Comparison of ENCODE assay signal across 10 cellular contexts in genomic region chr5:59745422-59745863, GRCh38.
A peak's percentile ranks its signal among the peaks of the same experiment; 100 is the strongest.
DNase-seq lines count a peak whose midpoint lies in the region; ATAC-seq and TF ChIP-seq lines count a peak whose summit lies in the region.
"Had no signal": no experiment of that assay in that cellular context is flagged by ENCODE, and none has a peak within 500 bp of the region (broad histone marks: within the 10 kb centered on the region; RNA-seq: fewer than 3 reads in every experiment).

No MANE protein-coding gene starts in this region.

- H4K20me1 ChIP-seq in hepatocyte (ENCODE audit: insufficient read depth, poor library complexity, severe bottlenecking) (no peaks in the 10 kb centered on the region), smooth muscle cell (ENCODE audit: low read depth) (no peaks in the 10 kb centered on the region)

- TF ChIP-seq CTCF in VCaP (conservative IDR thresholded peaks at IDR 0.05): no peak
- no peak for TF ChIP-seq CTCF in hepatocyte (IDR thresholded peaks at IDR 0.05; ENCODE audit: poor library complexity)
- no peak for TF ChIP-seq CTCF in smooth muscle cell (IDR thresholded peaks at IDR 0.05; ENCODE audit: borderline replicate concordance, insufficient read depth, poor library complexity, severe bottlenecking)

- H3K9me2 ChIP-seq in hepatocyte (replicated peaks; ENCODE audit: insufficient read depth): no peaks in the 10 kb centered on the region

- DNase-seq in HT1080 (ENCODE audit: low read depth) (peak; percentile 64), hepatocyte (ENCODE audit: low spot score) (peak; percentile 61), smooth muscle cell (lab: John Stamatoyannopoulos, UW; ENCODE audit: unreplicated experiment) (no peak)
- DNase-seq in activated CD4-positive, alpha-beta memory T cell treated with anti-CD3 and anti-CD28 coated beads, Interleukin-2, amount 10 ng/mL, durations not matched to agents 7 days and 5 days: no peak
- DNase-seq in effector CD8-positive, alpha-beta T cell (lab: John Stamatoyannopoulos, UW): no peak
- DNase-seq: activated naive CD4-positive, alpha-beta T cell treated with anti-CD3 and anti-CD28 coated beads, Interleukin-2, amount 10 ng/mL, durations not matched to agents 7 days and 5 days had no signal

- H3K4me1 Mint-ChIP-seq in activated CD4-positive, alpha-beta memory T cell treated with anti-CD3 and anti-CD28 coated beads, Interleukin-2, amount 10 ng/mL, durations not matched to agents 7 days and 5 days: no peaks in the 10 kb centered on the region
- H3K4me1 Mint-ChIP-seq: activated naive CD4-positive, alpha-beta T cell treated with anti-CD3 and anti-CD28 coated beads, Interleukin-2, amount 10 ng/mL, durations not matched to agents 7 days and 5 days had no signal

- H3F3A ChIP-seq in smooth muscle cell (ENCODE audit: low read depth): peaks cover 28% of the 10 kb centered on the region

- H3K27ac ChIP-seq in VCaP (peak overlapping the region; percentile 64), hepatocyte (peak overlapping the region; percentile 83), smooth muscle cell (ENCODE audit: low read depth) (peak overlapping the region; percentile 100)

- no peak overlapping the region for H3K27ac Mint-ChIP-seq in activated CD4-positive, alpha-beta memory T cell treated with anti-CD3 and anti-CD28 coated beads, Interleukin-2, amount 10 ng/mL, durations not matched to agents 7 days and 5 days
- H3K27ac Mint-ChIP-seq: activated naive CD4-positive, alpha-beta T cell treated with anti-CD3 and anti-CD28 coated beads, Interleukin-2, amount 10 ng/mL, durations not matched to agents 7 days and 5 days; T-helper 1 cell treated with Interleukin-12 subunit alpha and Interleukin-12 subunit beta and Interleukin-4 antibody, amounts not matched to agents 30 μg/mL and 1 μg/mL, for 36 hours had no signal

- no peaks in the 10 kb centered on the region for H3K27me3 ChIP-seq in hepatocyte
- no peaks in the 10 kb centered on the region for H3K27me3 ChIP-seq in smooth muscle cell (ENCODE audit: low read depth)

- H3K36me3 ChIP-seq in hepatocyte (replicated peaks; ENCODE audit: insufficient read depth, low read depth) (no peaks in the 10 kb centered on the region), smooth muscle cell (ENCODE audit: low read depth) (no peaks in the 10 kb centered on the region)

- H3K9me3 ChIP-seq in hepatocyte (ENCODE audit: low read depth) (no peaks in the 10 kb centered on the region), smooth muscle cell (replicated peaks; ENCODE audit: low read depth) (no peaks in the 10 kb centered on the region)

- no peak for ATAC-seq in GM21619 (IDR thresholded peaks at IDR 0.05; ENCODE audit: unreplicated experiment)
- no peak for ATAC-seq in HG03442 (IDR thresholded peaks at IDR 0.05; ENCODE audit: unreplicated experiment)

- peaks cover 4% of the 10 kb centered on the region for H3K27me3 Mint-ChIP-seq in activated CD4-positive, alpha-beta memory T cell treated with anti-CD3 and anti-CD28 coated beads, Interleukin-2, amount 10 ng/mL, durations not matched to agents 7 days and 5 days
- H3K27me3 Mint-ChIP-seq: activated naive CD4-positive, alpha-beta T cell treated with anti-CD3 and anti-CD28 coated beads, Interleukin-2, amount 10 ng/mL, durations not matched to agents 7 days and 5 days had no signal

- WGBS in hepatocyte (ENCODE audit: low lambda C conversion rate, missing lambda C conversion rate): 38% methylated on average over 7 of the region's 7 CpGs
- WGBS in smooth muscle cell (ENCODE audit: low lambda C conversion rate): 20% methylated on average over 7 of the region's 7 CpGs

- CTCF ChIA-PET in activated CD4-positive, alpha-beta memory T cell treated with anti-CD3 and anti-CD28 coated beads, Interleukin-2, amount 10 ng/mL, durations not matched to agents 7 days and 5 days (lab: Charles Lee): no interaction called here

- H3K4me3 ChIP-seq in hepatocyte (no peak overlapping the region), smooth muscle cell (peak overlapping the region; percentile 24)

- POLR2A ChIA-PET in activated CD4-positive, alpha-beta memory T cell treated with anti-CD3 and anti-CD28 coated beads, Interleukin-2, amount 10 ng/mL, durations not matched to agents 7 days and 5 days (lab: Charles Lee): no interaction called here

- peaks cover 7% of the 10 kb centered on the region for H3K4me1 ChIP-seq in hepatocyte (ENCODE audit: insufficient read depth)
- H3K4me1 ChIP-seq in smooth muscle cell (ENCODE audit: low read depth): peaks cover 10% of the 10 kb centered on the region

- H3K79me2 ChIP-seq in hepatocyte (peaks cover 13% of the 10 kb centered on the region), smooth muscle cell (ENCODE audit: low read depth) (peaks cover 43% of the 10 kb centered on the region)

- H3K9ac ChIP-seq in smooth muscle cell (ENCODE audit: low read depth): peak overlapping the region; percentile 98

- no peaks in the 10 kb centered on the region for H3K9me3 Mint-ChIP-seq in activated CD4-positive, alpha-beta memory T cell treated with anti-CD3 and anti-CD28 coated beads, Interleukin-2, amount 10 ng/mL, durations not matched to agents 7 days and 5 days
- H3K9me3 Mint-ChIP-seq: activated naive CD4-positive, alpha-beta T cell treated with anti-CD3 and anti-CD28 coated beads, Interleukin-2, amount 10 ng/mL, durations not matched to agents 7 days and 5 days; T-helper 1 cell treated with Interleukin-12 subunit alpha and Interleukin-12 subunit beta and Interleukin-4 antibody, amounts not matched to agents 30 μg/mL and 1 μg/mL, for 36 hours had no signal

- H3K4me3 Mint-ChIP-seq in activated CD4-positive, alpha-beta memory T cell treated with anti-CD3 and anti-CD28 coated beads, Interleukin-2, amount 10 ng/mL, durations not matched to agents 7 days and 5 days: no peak overlapping the region
- H3K4me3 Mint-ChIP-seq: activated naive CD4-positive, alpha-beta T cell treated with anti-CD3 and anti-CD28 coated beads, Interleukin-2, amount 10 ng/mL, durations not matched to agents 7 days and 5 days; T-helper 1 cell treated with Interleukin-12 subunit alpha and Interleukin-12 subunit beta and Interleukin-4 antibody, amounts not matched to agents 30 μg/mL and 1 μg/mL, for 36 hours had no signal

- H3K36me3 Mint-ChIP-seq in activated CD4-positive, alpha-beta memory T cell treated with anti-CD3 and anti-CD28 coated beads, Interleukin-2, amount 10 ng/mL, durations not matched to agents 7 days and 5 days (ENCODE audit: low read depth): no peaks in the 10 kb centered on the region
- H3K36me3 Mint-ChIP-seq: activated naive CD4-positive, alpha-beta T cell treated with anti-CD3 and anti-CD28 coated beads, Interleukin-2, amount 10 ng/mL, durations not matched to agents 7 days and 5 days had no signal

- H3K4me2 ChIP-seq in hepatocyte (peak overlapping the region; percentile 54), smooth muscle cell (peak overlapping the region; percentile 81)

- H2AFZ ChIP-seq in hepatocyte (no peak overlapping the region), smooth muscle cell (ENCODE audit: low read depth) (no peak overlapping the region)

Comparison
In these comparisons a context has a peak if more than half of its experiments do, and no peak if none do; other contexts are left out.
1. DNase-seq: peak in HT1080 (single experiment) and hepatocyte (single experiment); none in smooth muscle cell (single experiment), activated CD4-positive, alpha-beta memory T cell treated with anti-CD3 and anti-CD28 coated beads, Interleukin-2, amount 10 ng/mL, durations not matched to agents 7 days and 5 days (single experiment) and effector CD8-positive, alpha-beta T cell (single experiment).
2. Peak in every context shown above with its lines, with median percentiles within 50 percentile points of each other: H3K27ac ChIP-seq.